In genomic region chr7:7321681-7322080, GRCh38 we compare ENCODE assay signal across 10 cellular contexts.
DNase-seq lines count a peak whose midpoint lies in the region; ATAC-seq and TF ChIP-seq lines count a peak whose summit lies in the region.
"Had no signal": no experiment of that assay in that cellular context is flagged by ENCODE, and none has a peak within 500 bp of the region (broad histone marks: within the 10 kb centered on the region; RNA-seq: fewer than 3 reads in every experiment).

No MANE protein-coding gene starts in this region.

- H2AK5ac ChIP-seq in neuronal stem cell (ENCODE audit: low read depth, low read length): no peak overlapping the region

- H3K23ac ChIP-seq in neuronal stem cell (ENCODE audit: low read depth, low read length, poor library complexity): no peak overlapping the region

- no peak overlapping the region for H2BK120ac ChIP-seq in neuronal stem cell (ENCODE audit: low read depth, low read length)

- TF ChIP-seq POLR2A in Peyer's patch (IDR thresholded peaks at IDR 0.05): no peak
- TF ChIP-seq POLR2A in vagina (IDR thresholded peaks at IDR 0.05): no peak

- WGBS in neuronal stem cell (ENCODE audit: extremely low coverage in 2 of 2, insufficient read length in 2 of 2, insufficient replicate concordance in 1 of 2), 2 donors: no CpG with 5 or more reads among the region's 5 CpGs

- H4K8ac ChIP-seq in neuronal stem cell (ENCODE audit: low read depth, low read length): no peak overlapping the region

- ATAC-seq in GM18873 (IDR thresholded peaks at IDR 0.05; ENCODE audit: low FRiP score, unreplicated experiment) (peak; percentile 94), HG02981 (IDR thresholded peaks at IDR 0.05; ENCODE audit: unreplicated experiment) (peak; percentile 89)

- H3K9me3 ChIP-seq in Peyer's patch (no peaks in the 10 kb centered on the region), neuronal stem cell (replicated peaks in 1 of 2; ENCODE audit: control insufficient read depth in 2 of 2, insufficient read depth in 1 of 2, low read depth in 1 of 2, low read length in 2 of 2) (no peaks in the 10 kb centered on the region), vagina (no peaks in the 10 kb centered on the region)

- H3K4me3 ChIP-seq in Peyer's patch (no peak overlapping the region), neuronal stem cell (ENCODE audit: low read length in 2 of 2) (no peak overlapping the region), vagina (no peak overlapping the region)

- no peak overlapping the region for H3K14ac ChIP-seq in neuronal stem cell (ENCODE audit: low read length)

- no peak overlapping the region for H4K91ac ChIP-seq in neuronal stem cell (ENCODE audit: low read depth, low read length, poor library complexity)

- H2BK12ac ChIP-seq in neuronal stem cell (ENCODE audit: low read length): no peak overlapping the region

- H3K27ac ChIP-seq in Peyer's patch (peak overlapping the region in 2 of 4 donors; percentile 47 to 75), neuronal stem cell (replicated peaks; ENCODE audit: low read length) (no peak overlapping the region), vagina (no peak overlapping the region)

- no peak overlapping the region for H3K4me2 ChIP-seq in neuronal stem cell (ENCODE audit: insufficient read depth, low read length, poor library complexity, severe bottlenecking)

- intact Hi-C loops in vagina (cut with DNase I): no loop called here

- H3K4me1 ChIP-seq in Peyer's patch (peaks cover 0 to 5% (median 0%) of the 10 kb centered on the region in 4 donors), neuronal stem cell (ENCODE audit: control insufficient read depth in 2 of 2, insufficient read depth in 1 of 2, low read depth in 1 of 2, low read length in 2 of 2) (peaks cover 0 to 14% of the 10 kb centered on the region in 2 donors), vagina (peaks cover 8% of the 10 kb centered on the region)

- no peak overlapping the region for H2BK15ac ChIP-seq in neuronal stem cell (ENCODE audit: low read length)

- TF ChIP-seq CTCF in Peyer's patch (IDR thresholded peaks at IDR 0.05) (no peak), vagina (IDR thresholded peaks at IDR 0.05) (no peak)

- DNase-seq in Peyer's patch (peak in 2 of 3 donors; percentile 49 to 80), neuronal stem cell (ENCODE audit: low spot score) (no peak), occipital lobe (lab: John Stamatoyannopoulos, UW) (no peak), vagina (ENCODE audit: extremely low spot score in 2 of 2) (no peak)
- no peak for DNase-seq in central memory CD4-positive, alpha-beta T cell
- DNase-seq in activated T-cell treated with anti-CD3 and anti-CD28 coated beads, Interleukin-2, amount 50 U/mL, for 48 hours: no peak
- DNase-seq: activated naive CD8-positive, alpha-beta T cell treated with anti-CD3 and anti-CD28 coated beads, Interleukin-2, amount 10 ng/mL, durations not matched to agents 7 days and 5 days; posterior cingulate gyrus had no signal

- H3K4ac ChIP-seq in neuronal stem cell (ENCODE audit: low read length): no peak overlapping the region

- no peak overlapping the region for H3K9ac ChIP-seq in neuronal stem cell (ENCODE audit: low read depth, low read length, poor library complexity)

- no peaks in the 10 kb centered on the region for H3K27me3 ChIP-seq in Peyer's patch
- no peaks in the 10 kb centered on the region for H3K27me3 ChIP-seq in neuronal stem cell (ENCODE audit: control insufficient read depth in 3 of 3, insufficient read depth in 3 of 3, low read depth in 1 of 3, low read length in 3 of 3)
- H3K27me3 ChIP-seq in vagina: no peaks in the 10 kb centered on the region

- H3K36me3 ChIP-seq in Peyer's patch: no peaks in the 10 kb centered on the region
- H3K36me3 ChIP-seq in neuronal stem cell (replicated peaks in 1 of 2; ENCODE audit: control insufficient read depth in 2 of 2, insufficient read depth in 2 of 2, low read length in 2 of 2): no peaks in the 10 kb centered on the region
- H3K36me3 ChIP-seq in vagina: no peaks in the 10 kb centered on the region

- no peak overlapping the region for H2BK5ac ChIP-seq in neuronal stem cell (ENCODE audit: low read length)

- H3K79me1 ChIP-seq in neuronal stem cell (ENCODE audit: low read depth, low read length): no peaks in the 10 kb centered on the region

- no peak overlapping the region for H3K18ac ChIP-seq in neuronal stem cell (ENCODE audit: low read length)

- H2AFZ ChIP-seq in neuronal stem cell (ENCODE audit: low read length): peak overlapping the region; percentile 0

Comparison
In these comparisons a context has a peak if more than half of its experiments do, and no peak if none do; other contexts are left out.
1. DNase-seq: peak in Peyer's patch (2 of 3); none in neuronal stem cell (single experiment), occipital lobe (single experiment), vagina (0 of 2), central memory CD4-positive, alpha-beta T cell (single experiment) and activated T-cell treated with anti-CD3 and anti-CD28 coated beads, Interleukin-2, amount 50 U/mL, for 48 hours (0 of 2).